21 cellular contexts compared by ENCODE assay signal in genomic region chr5:35826056-35826455, GRCh38. TPM values are rescaled to one million over a fixed set of nuclear protein-coding genes. Genes with fewer than 3 reads are reported as not detected.
DNase-seq lines count a peak whose midpoint lies in the region; ATAC-seq lines count a peak whose summit lies in the region.
"Had no signal": no experiment of that assay in that cellular context is flagged by ENCODE, and none has a peak within 500 bp of the region (broad histone marks: within the 10 kb centered on the region; RNA-seq: fewer than 3 reads in every experiment).

No MANE protein-coding gene starts in this region.

- H3K9me3 ChIP-seq in T-helper 17 cell (ENCODE audit: control insufficient read depth, low read length, poor library complexity, severe bottlenecking) = no peaks in the 10 kb centered on the region
- H3K9me3 ChIP-seq: left ventricle myocardium inferior, right atrium auricular region, tibial artery had no signal

- no peak for ATAC-seq in T-helper 17 cell
- ATAC-seq in stimulated activated naive CD8-positive, alpha-beta T cell treated with anti-CD3 and anti-CD28 coated beads, Interleukin-15, Interleukin-2, amounts not matched to agents 100 U/mL and 50 U/mL, for 24 hours = peak; percentile 16
- ATAC-seq in HG02870 (IDR thresholded peaks at IDR 0.05; ENCODE audit: unreplicated experiment) = no peak
- ATAC-seq: esophagus mucosa, K562, Right ventricle myocardium inferior had no signal

- intact Hi-C loops in activated naive CD4-positive, alpha-beta T cell treated with anti-CD3 and anti-CD28 coated beads for 36 hours (cut with micrococcal nuclease) = no loop called here

- peak overlapping the region; percentile 42 for H3K4me3 Mint-ChIP-seq in activated naive CD4-positive, alpha-beta T cell treated with anti-CD3 and anti-CD28 coated beads for 36 hours
- peak overlapping the region; percentile 60 for H3K4me3 Mint-ChIP-seq in T-helper 17 cell
- peak overlapping the region; percentile 56 for H3K4me3 Mint-ChIP-seq in activated naive CD8-positive, alpha-beta T cell treated with anti-CD3 and anti-CD28 coated beads for 36 hours
- H3K4me3 Mint-ChIP-seq: H9 had no signal

- CTCF ChIA-PET in activated naive CD4-positive, alpha-beta T cell treated with anti-CD3 and anti-CD28 coated beads for 36 hours (lab: Charles Lee) = interaction anchor here (0.8 to 8.6 kb wide), 7 partner anchors 13 to 175 kb away, joined by 3 to 58 read pairs (median 6); no protein-coding TSS in a partner anchor

- no peak for DNase-seq in activated naive CD4-positive, alpha-beta T cell treated with anti-CD3 and anti-CD28 coated beads for 36 hours
- DNase-seq in activated naive CD4-positive, alpha-beta T cell treated with anti-CD3 and anti-CD28 coated beads, Interleukin-2, amount 50 U/mL, for 16 hours = no peak
- DNase-seq in T-helper 17 cell = no peak
- no peak for DNase-seq in activated naive CD8-positive, alpha-beta T cell treated with anti-CD3 and anti-CD28 coated beads for 36 hours
- no peak for DNase-seq in stimulated activated naive CD8-positive, alpha-beta T cell treated with anti-CD3 and anti-CD28 coated beads, Interleukin-15, Interleukin-2, amounts not matched to agents 100 U/mL and 50 U/mL, for 24 hours
- DNase-seq in A172 (ENCODE audit: low spot score) = no peak
- DNase-seq in SIG-M5 treated with dmso at 0.1 percent for 504 hours (lab: John Stamatoyannopoulos, UW; ENCODE audit: unreplicated experiment) = no peak
- DNase-seq: glutamatergic neuron, H9, left ventricle myocardium inferior, mesenchymal stem cell, NCI-H1048, NCI-H2107, posterior cingulate gyrus, small intestine, tibial artery had no signal

- peaks cover 95% of the 10 kb centered on the region for H3K4me1 Mint-ChIP-seq in activated naive CD4-positive, alpha-beta T cell treated with anti-CD3 and anti-CD28 coated beads for 36 hours (ENCODE audit: low read depth)
- peaks cover 69% of the 10 kb centered on the region for H3K4me1 Mint-ChIP-seq in T-helper 17 cell
- peaks cover 88% of the 10 kb centered on the region for H3K4me1 Mint-ChIP-seq in activated naive CD8-positive, alpha-beta T cell treated with anti-CD3 and anti-CD28 coated beads for 36 hours
- H3K4me1 Mint-ChIP-seq: H9 had no signal

- peaks cover 2% of the 10 kb centered on the region for H3K36me3 Mint-ChIP-seq in activated naive CD4-positive, alpha-beta T cell treated with anti-CD3 and anti-CD28 coated beads for 36 hours (ENCODE audit: low read depth)
- no peaks in the 10 kb centered on the region for H3K36me3 Mint-ChIP-seq in T-helper 17 cell (ENCODE audit: low read depth)
- H3K36me3 Mint-ChIP-seq in activated naive CD8-positive, alpha-beta T cell treated with anti-CD3 and anti-CD28 coated beads for 36 hours = peaks cover 22% of the 10 kb centered on the region

- H3K9me3 Mint-ChIP-seq in activated naive CD4-positive, alpha-beta T cell treated with anti-CD3 and anti-CD28 coated beads for 36 hours = peaks cover 2% of the 10 kb centered on the region
- H3K9me3 Mint-ChIP-seq in activated naive CD8-positive, alpha-beta T cell treated with anti-CD3 and anti-CD28 coated beads for 36 hours = peaks cover 2% of the 10 kb centered on the region
- H3K9me3 Mint-ChIP-seq: H9 had no signal

- H3K27me3 Mint-ChIP-seq in activated naive CD4-positive, alpha-beta T cell treated with anti-CD3 and anti-CD28 coated beads for 36 hours (ENCODE audit: low read depth) = no peaks in the 10 kb centered on the region
- H3K27me3 Mint-ChIP-seq in T-helper 17 cell = no peaks in the 10 kb centered on the region
- no peaks in the 10 kb centered on the region for H3K27me3 Mint-ChIP-seq in activated naive CD8-positive, alpha-beta T cell treated with anti-CD3 and anti-CD28 coated beads for 36 hours

- peak overlapping the region; percentile 95 for H3K27ac Mint-ChIP-seq in activated naive CD4-positive, alpha-beta T cell treated with anti-CD3 and anti-CD28 coated beads for 36 hours
- no peak overlapping the region for H3K27ac Mint-ChIP-seq in T-helper 17 cell
- peak overlapping the region; percentile 94 for H3K27ac Mint-ChIP-seq in activated naive CD8-positive, alpha-beta T cell treated with anti-CD3 and anti-CD28 coated beads for 36 hours
- H3K27ac Mint-ChIP-seq: H9 had no signal

RNA-seq across cellular contexts. Expression of gene IL7R, which starts 30.6 kb away (rescaled TPM):
- 100 to 1,000 TPM; 144 to 147 TPM for total RNA-seq in activated naive CD4-positive, alpha-beta T cell treated with anti-CD3 and anti-CD28 coated beads for 36 hours
- total RNA-seq in T-helper 17 cell = 1,000 to 10,000 TPM in 1 of 2 donors, 100 to 1,000 TPM in 1; 860 to 1,128 TPM
- 100 to 1,000 TPM; 112 to 117 TPM for total RNA-seq in activated naive CD8-positive, alpha-beta T cell treated with anti-CD3 and anti-CD28 coated beads for 36 hours
- 114 and 160 TPM in 2 replicates for total RNA-seq in A172 (2014; rRNA removed; shearing (Covaris generic))
- total RNA-seq: H9 had no signal
